ENCODE assay signal across 1 cellular context in genomic region chr3:50410593-50411139, GRCh38.
TF ChIP-seq lines count a peak whose summit lies in the region.

No MANE protein-coding gene starts in this region.

TF ChIP-seq in HepG2, 621 proteins besides CTCF, POLR2A, EP300 and RAD21 (continued from another document):
- no peak for TF ChIP-seq HNF1A (IDR thresholded peaks at IDR 0.05; ENCODE audit: low read depth)
- TF ChIP-seq HNF1A (CRISPR knock-in tag; IDR thresholded peaks at IDR 0.05; ENCODE audit: borderline replicate concordance) = no peak
- no peak for TF ChIP-seq ZNF432 (CRISPR knock-in tag; IDR thresholded peaks at IDR 0.05; ENCODE audit: borderline replicate concordance)
- no peak for TF ChIP-seq TEAD3 (CRISPR knock-in tag; optimal IDR thresholded peaks at IDR 0.05; ENCODE audit: borderline replicate concordance)
